In genomic region chr7:55574062-55574717, GRCh38 we compare ENCODE assay signal across 8 cellular contexts. TPM values are rescaled to one million over a fixed set of nuclear protein-coding genes. Genes with fewer than 3 reads are reported as not detected.
DNase-seq lines count a peak whose midpoint lies in the region; ATAC-seq and TF ChIP-seq lines count a peak whose summit lies in the region.

No MANE protein-coding gene starts in this region.

- no peak overlapping the region for H3K4me3 Mint-ChIP-seq in dendritic cell treated with granulocyte-macrophage colony-stimulating factor and Interleukin-4, amounts not matched to agents 40 ng/mL and 50 ng/mL, for 4 days

- H3K4me3 ChIP-seq in GM23248 (no peak overlapping the region), OCI-LY3 (ENCODE audit: low read length) (no peak overlapping the region), parathyroid adenoma (ENCODE audit: low read depth, low read length) (peak overlapping the region; percentile 27), lower leg skin (ENCODE audit: low read depth, poor library complexity, severe bottlenecking) (no peak overlapping the region)

- H3K27ac Mint-ChIP-seq in dendritic cell treated with granulocyte-macrophage colony-stimulating factor and Interleukin-4, amounts not matched to agents 40 ng/mL and 50 ng/mL, for 4 days = peak overlapping the region; percentile 2

- peaks cover 22% of the 10 kb centered on the region for H3K36me3 Mint-ChIP-seq in dendritic cell treated with granulocyte-macrophage colony-stimulating factor and Interleukin-4, amounts not matched to agents 40 ng/mL and 50 ng/mL, for 4 days (ENCODE audit: low read depth)

- no peak for TF ChIP-seq POLR2A in lower leg skin (IDR thresholded peaks at IDR 0.05)

- no peak for ATAC-seq in GM21723 (IDR thresholded peaks at IDR 0.05; ENCODE audit: unreplicated experiment)

- no peak for TF ChIP-seq CTCF in OCI-LY3 (IDR thresholded peaks at IDR 0.05; ENCODE audit: low read depth, low read length)
- no peak for TF ChIP-seq CTCF in parathyroid adenoma (IDR thresholded peaks at IDR 0.05)
- no peak for TF ChIP-seq CTCF in lower leg skin (IDR thresholded peaks at IDR 0.05)

- intact Hi-C loops in dendritic cell treated with granulocyte-macrophage colony-stimulating factor and Interleukin-4, amounts not matched to agents 40 ng/mL and 50 ng/mL, for 4 days (cut with micrococcal nuclease) = no loop called here
- intact Hi-C loops in lower leg skin (cut with DNase I; ENCODE audit: low total_unique reads) = no loop called here

- H3K36me3 ChIP-seq in GM23248 (ENCODE audit: low read depth) (no peaks in the 10 kb centered on the region), OCI-LY3 (replicated peaks; ENCODE audit: low read depth, low read length) (peaks cover 9% of the 10 kb centered on the region), parathyroid adenoma (ENCODE audit: control insufficient read depth, insufficient read depth, low read length) (no peaks in the 10 kb centered on the region)

- DNase-seq in GM23248 (peak; percentile 45), DMS 273 (lab: John Stamatoyannopoulos, UW; ENCODE audit: unreplicated experiment) (no peak), lower leg skin (ENCODE audit: low spot score in 2 of 2) (no peak), GM19238 (ENCODE audit: insufficient read length, low spot score) (no peak)

- H3K27ac ChIP-seq in GM23248 (peak overlapping the region; percentile 11; the same call in 1 of the 2 replicates), OCI-LY3 (ENCODE audit: low read length) (no peak overlapping the region), parathyroid adenoma (peak overlapping the region; percentile 34)

- peaks cover 36% of the 10 kb centered on the region for H3K4me1 ChIP-seq in GM23248 (ENCODE audit: insufficient read depth)
- peaks cover 26% of the 10 kb centered on the region for H3K4me1 ChIP-seq in OCI-LY3 (ENCODE audit: low read length)
- peaks cover 13% of the 10 kb centered on the region for H3K4me1 ChIP-seq in parathyroid adenoma

- peak overlapping the region; percentile 41 for H2AFZ ChIP-seq in GM23248
- no peak overlapping the region for H2AFZ ChIP-seq in OCI-LY3 (ENCODE audit: low read depth, low read length)
- H2AFZ ChIP-seq in parathyroid adenoma = peak overlapping the region; percentile 13

- H4K20me1 ChIP-seq in GM23248 (ENCODE audit: insufficient read depth) = no peaks in the 10 kb centered on the region
- peaks cover 9% of the 10 kb centered on the region for H4K20me1 ChIP-seq in OCI-LY3 (ENCODE audit: insufficient read depth, low read length)

- H3K9me3 ChIP-seq in GM23248 (ENCODE audit: low read depth) (no peaks in the 10 kb centered on the region), OCI-LY3 (ENCODE audit: insufficient read depth, low read length) (no peaks in the 10 kb centered on the region), parathyroid adenoma (ENCODE audit: control insufficient read depth, low read length) (no peaks in the 10 kb centered on the region)

- no peaks in the 10 kb centered on the region for H3K9me2 ChIP-seq in GM23248 (ENCODE audit: insufficient read depth)

- peaks cover 32% of the 10 kb centered on the region for H3F3A ChIP-seq in GM23248 (ENCODE audit: insufficient read depth)

- H3K27me3 Mint-ChIP-seq in dendritic cell treated with granulocyte-macrophage colony-stimulating factor and Interleukin-4, amounts not matched to agents 40 ng/mL and 50 ng/mL, for 4 days = peaks cover 14% of the 10 kb centered on the region

- H3K4me2 ChIP-seq in GM23248 (ENCODE audit: unreplicated experiment) = peak overlapping the region; percentile 79
- H3K4me2 ChIP-seq in OCI-LY3 (ENCODE audit: low read length) = peak overlapping the region; percentile 79
- peak overlapping the region; percentile 43 for H3K4me2 ChIP-seq in parathyroid adenoma (ENCODE audit: low read length)

- 70 to 73% methylated on average over 3 of the region's 3 CpGs for WGBS in GM23248 (ENCODE audit: low coverage in 1 of 2, low lambda C conversion rate in 2 of 2, missing lambda C conversion rate in 2 of 2), 2 experiments
- WGBS in lower leg skin, 2 donors = 6 to 17% methylated on average over 3 of the region's 3 CpGs

- H3K79me2 ChIP-seq in GM23248 (ENCODE audit: insufficient read depth) = peaks cover 15% of the 10 kb centered on the region
- peaks cover 52% of the 10 kb centered on the region for H3K79me2 ChIP-seq in OCI-LY3 (ENCODE audit: low read length)
- H3K79me2 ChIP-seq in parathyroid adenoma = no peaks in the 10 kb centered on the region

- H3K27me3 ChIP-seq in GM23248 (replicated peaks; ENCODE audit: insufficient read depth) = no peaks in the 10 kb centered on the region
- H3K27me3 ChIP-seq in OCI-LY3 (ENCODE audit: low read depth, low read length) = no peaks in the 10 kb centered on the region
- no peaks in the 10 kb centered on the region for H3K27me3 ChIP-seq in parathyroid adenoma (ENCODE audit: control insufficient read depth, insufficient read depth, low read length)

- no peak overlapping the region for H3K9ac ChIP-seq in GM23248
- no peak overlapping the region for H3K9ac ChIP-seq in OCI-LY3 (ENCODE audit: low read length)
- H3K9ac ChIP-seq in parathyroid adenoma = no peak overlapping the region

- H3K9me3 Mint-ChIP-seq in dendritic cell treated with granulocyte-macrophage colony-stimulating factor and Interleukin-4, amounts not matched to agents 40 ng/mL and 50 ng/mL, for 4 days = no peaks in the 10 kb centered on the region

- H3K4me1 Mint-ChIP-seq in dendritic cell treated with granulocyte-macrophage colony-stimulating factor and Interleukin-4, amounts not matched to agents 40 ng/mL and 50 ng/mL, for 4 days (ENCODE audit: low read depth) = peaks cover 48% of the 10 kb centered on the region

- in situ Hi-C loops in GM23248 (cut with MboI) = no loop called here

RNA-seq across cellular contexts. Expression of gene VOPP1, which starts 1.9 kb away (rescaled TPM):
- 86.5 and 106 TPM in 2 replicates for total RNA-seq in GM23248 (2014; rRNA removed; shearing (Covaris generic))
- 27.5 and 27.7 TPM in 2 replicates for polyA plus RNA-seq in GM23248 (2016; fragmentation: Nextera tagmentation; extraction: Ambion mirVana)
- total RNA-seq in lower leg skin = 10 to 100 TPM; 15.1 to 29.8 (median 22.9) TPM
